In genomic region chr4:89334830-89335229, GRCh38 we compare ENCODE assay signal across 27 cellular contexts.
"Had no signal": no experiment of that assay in that cellular context is flagged by ENCODE, and none has a peak within 500 bp of the region (broad histone marks: within the 10 kb centered on the region; RNA-seq: fewer than 3 reads in every experiment).

No MANE protein-coding gene starts in this region.

- ATAC-seq: psoas muscle; right cardiac atrium; stimulated activated effector memory CD8-positive, alpha-beta T cell treated with anti-CD3 and anti-CD28 coated beads, Interleukin-12 subunit alpha, Interleukin-12 subunit beta, amount 100 ng/mL, for 72 hours had no signal

- H3K4me3 Mint-ChIP-seq: nephron; neural progenitor cell; stimulated activated effector memory CD8-positive, alpha-beta T cell treated with anti-CD3 and anti-CD28 coated beads, Interleukin-12 subunit alpha, Interleukin-12 subunit beta, amount 100 ng/mL, for 72 hours; stimulated activated naive B cell treated with anti-CD40 and anti-IgM and Interleukin-4, amounts not matched to agents 10 μg/mL and 1 μg/mL and 100 μg/mL, for 72 hours; stimulated activated naive CD8-positive, alpha-beta T cell treated with anti-CD3 and anti-CD28 coated beads, Interleukin-15, Interleukin-2, amounts not matched to agents 100 ng/mL and 50 ng/mL, for 24 hours had no signal

- H3K9me3 Mint-ChIP-seq: nephron; neural progenitor cell; stimulated activated effector memory CD8-positive, alpha-beta T cell treated with anti-CD3 and anti-CD28 coated beads, Interleukin-12 subunit alpha, Interleukin-12 subunit beta, amount 100 ng/mL, for 72 hours; stimulated activated naive B cell treated with anti-CD40 and anti-IgM and Interleukin-4, amounts not matched to agents 10 μg/mL and 1 μg/mL and 100 μg/mL, for 72 hours; stimulated activated naive CD8-positive, alpha-beta T cell treated with anti-CD3 and anti-CD28 coated beads, Interleukin-15, Interleukin-2, amounts not matched to agents 100 ng/mL and 50 ng/mL, for 24 hours had no signal

- H3K27ac Mint-ChIP-seq: nephron; neural progenitor cell; progenitor cell of endocrine pancreas; stimulated activated effector memory CD8-positive, alpha-beta T cell treated with anti-CD3 and anti-CD28 coated beads, Interleukin-12 subunit alpha, Interleukin-12 subunit beta, amount 100 ng/mL, for 72 hours; stimulated activated naive B cell treated with anti-CD40 and anti-IgM and Interleukin-4, amounts not matched to agents 10 μg/mL and 1 μg/mL and 100 μg/mL, for 72 hours; stimulated activated naive CD8-positive, alpha-beta T cell treated with anti-CD3 and anti-CD28 coated beads, Interleukin-15, Interleukin-2, amounts not matched to agents 100 ng/mL and 50 ng/mL, for 24 hours had no signal

- H3K4me1 ChIP-seq: neural progenitor cell, parathyroid adenoma, psoas muscle, right lobe of liver, sigmoid colon, thyroid gland, tibial nerve, upper lobe of left lung, vagina had no signal

- H3K4me1 Mint-ChIP-seq: nephron; neural progenitor cell; stimulated activated effector memory CD8-positive, alpha-beta T cell treated with anti-CD3 and anti-CD28 coated beads, Interleukin-12 subunit alpha, Interleukin-12 subunit beta, amount 100 ng/mL, for 72 hours had no signal

- H3K4me3 ChIP-seq: neural progenitor cell, ovary, psoas muscle, right lobe of liver, sigmoid colon, stomach, thoracic aorta, thyroid gland, tibial nerve, upper lobe of left lung, vagina had no signal

- H3K27me3 Mint-ChIP-seq: progenitor cell of endocrine pancreas; stimulated activated naive CD8-positive, alpha-beta T cell treated with anti-CD3 and anti-CD28 coated beads, Interleukin-15, Interleukin-2, amounts not matched to agents 100 ng/mL and 50 ng/mL, for 24 hours had no signal

- H3K9me3 ChIP-seq: ovary, psoas muscle, right lobe of liver, sigmoid colon, stomach, thoracic aorta, thyroid gland, tibial nerve, upper lobe of left lung, vagina had no signal

- DNase-seq: occipital lobe; ovary; posterior cingulate gyrus; psoas muscle; right cardiac atrium; right lobe of liver; sigmoid colon; small intestine; stimulated activated CD4-positive, alpha-beta T cell treated with anti-CD3 and anti-CD28 coated beads, Interleukin-15, amount 100 ng/mL, for 24 hours; stimulated activated CD4-positive, alpha-beta T cell treated with anti-CD3 and anti-CD28 coated beads, Interleukin-2, amount 100 ng/mL, for 24 hours; stimulated activated CD4-positive, alpha-beta T cell treated with anti-CD3 and anti-CD28 coated beads, Interleukin-2, amount 100 ng/mL, for 48 hours; stimulated activated CD4-positive, alpha-beta T cell treated with anti-CD3 and anti-CD28 coated beads, Interleukin-4, amount 100 ng/mL, for 24 hours; stimulated activated naive B cell treated with anti-CD40 and anti-IgM and Interleukin-4, amounts not matched to agents 10 μg/mL and 1 μg/mL and 100 μg/mL, for 72 hours; stimulated activated naive CD4-positive, alpha-beta T cell treated with Interleukin-2 at 50 U/mL for 16 hours; stomach; thyroid gland; trophoblast cell; upper lobe of left lung had no signal

- H3K36me3 Mint-ChIP-seq: neural progenitor cell; stimulated activated effector memory CD8-positive, alpha-beta T cell treated with anti-CD3 and anti-CD28 coated beads, Interleukin-12 subunit alpha, Interleukin-12 subunit beta, amount 100 ng/mL, for 72 hours; stimulated activated naive B cell treated with anti-CD40 and anti-IgM and Interleukin-4, amounts not matched to agents 10 μg/mL and 1 μg/mL and 100 μg/mL, for 72 hours had no signal

- H3K36me3 ChIP-seq: neural progenitor cell, ovary, right lobe of liver, sigmoid colon, stomach, thoracic aorta, thyroid gland, tibial nerve, upper lobe of left lung, vagina had no signal
